23 cellular contexts compared by ENCODE assay signal in the genomic region with DNA sequence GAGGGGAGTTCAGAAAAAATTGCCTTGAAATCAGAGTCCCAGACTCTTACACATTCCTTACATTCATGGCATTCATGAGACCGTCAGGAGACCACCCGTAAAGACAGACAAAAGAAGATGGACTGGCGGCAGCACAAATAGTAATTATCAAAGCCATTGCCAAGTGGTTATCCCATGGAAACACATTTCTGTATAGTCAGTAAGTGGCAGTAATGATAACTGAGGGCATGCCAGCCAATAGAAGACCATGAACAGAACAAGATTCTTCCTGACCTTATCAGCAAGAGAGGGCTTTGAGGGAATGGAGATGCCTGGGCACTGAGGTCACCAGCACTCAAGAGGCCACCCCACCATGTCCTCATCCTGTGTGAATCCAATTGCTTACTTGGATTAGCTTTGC.
DNase-seq lines count a peak whose midpoint lies in the region; ATAC-seq, FAIRE-seq and TF ChIP-seq lines count a peak whose summit lies in the region.
"Had no signal": no experiment of that assay in that cellular context is flagged by ENCODE, and none has a peak within 500 bp of the region (broad histone marks: within the 10 kb centered on the region; RNA-seq: fewer than 3 reads in every experiment).

No MANE protein-coding gene starts in this region.

- peak; percentile 58 for DNase-seq in ELF-1 (ENCODE audit: low read depth, low spot score)
- peak; percentile 63 for DNase-seq in NCI-H2227 (lab: John Stamatoyannopoulos, UW; ENCODE audit: unreplicated experiment)
- DNase-seq in brain microvascular endothelial cell: peak; percentile 7
- DNase-seq in mesothelial cell of epicardium (ENCODE audit: low spot score in 2 of 2, unreplicated experiment in 2 of 2): no peak
- no peak for DNase-seq in tibial artery
- no peak for DNase-seq in T-helper 17 cell
- DNase-seq in MV-4-11 (lab: John Stamatoyannopoulos, UW): no peak
- DNase-seq in kidney: no peak
- DNase-seq: activated B cell treated with CpG ODN at 0.5 μM for 24 hours; activated CD4-positive, alpha-beta T cell treated with anti-CD3 and anti-CD28 coated beads, Interleukin-2, amount 50 U/mL, for 48 hours; activated effector memory CD4-positive, alpha-beta T cell treated with anti-CD3 and anti-CD28 coated beads, Interleukin-2, amount 50 U/mL, for 16 hours; AML-193; CD8-positive, alpha-beta memory T cell; dermis blood vessel endothelial cell; head of caudate nucleus; HFFc6; NCI-H187; NCI-H446; stimulated activated CD4-positive, alpha-beta T cell treated with anti-CD3 and anti-CD28 coated beads, Interleukin-4, amount 100 ng/mL, for 4 hours; stimulated activated naive CD8-positive, alpha-beta T cell treated with anti-CD3 and anti-CD28 coated beads, Interleukin-15, amount 100 ng/mL, for 72 hours had no signal

- H3K27me3 ChIP-seq in brain microvascular endothelial cell (replicated peaks) (no peaks in the 10 kb centered on the region), tibial artery (no peaks in the 10 kb centered on the region)
- H3K27me3 ChIP-seq: tibial nerve had no signal

- no peak for FAIRE-seq in kidney (lab: Jason Lieb, UNC)
- FAIRE-seq: GM12892 had no signal

- H3K36me3 Mint-ChIP-seq in mesothelial cell of epicardium: no peaks in the 10 kb centered on the region
- peaks cover 2% of the 10 kb centered on the region for H3K36me3 Mint-ChIP-seq in T-helper 17 cell (ENCODE audit: low read depth)
- H3K36me3 Mint-ChIP-seq: CD8-positive, alpha-beta memory T cell had no signal

- peaks cover 40% of the 10 kb centered on the region for H3K9me3 Mint-ChIP-seq in mesothelial cell of epicardium
- H3K9me3 Mint-ChIP-seq: activated B cell treated with CpG ODN at 0.5 μM for 24 hours; HFFc6; stimulated activated naive CD8-positive, alpha-beta T cell treated with anti-CD3 and anti-CD28 coated beads, Interleukin-15, amount 100 ng/mL, for 72 hours had no signal

- H3K4me1 ChIP-seq in tibial artery: no peaks in the 10 kb centered on the region
- no peaks in the 10 kb centered on the region for H3K4me1 ChIP-seq in kidney (ENCODE audit: control insufficient read depth in 1 of 2, insufficient read depth in 1 of 2, low read depth in 1 of 2, low read length in 2 of 2)

- intact Hi-C loops in tibial artery (cut with DNase I; ENCODE audit: low total_unique reads): no loop called here
- intact Hi-C loops in kidney (cut with DNase I): no loop called here

- H3K4me1 Mint-ChIP-seq in mesothelial cell of epicardium: peaks cover 39% of the 10 kb centered on the region
- H3K4me1 Mint-ChIP-seq in T-helper 17 cell: no peaks in the 10 kb centered on the region
- H3K4me1 Mint-ChIP-seq: activated B cell treated with CpG ODN at 0.5 μM for 24 hours; CD8-positive, alpha-beta memory T cell; stimulated activated naive CD8-positive, alpha-beta T cell treated with anti-CD3 and anti-CD28 coated beads, Interleukin-15, amount 100 ng/mL, for 72 hours had no signal

- no peak for ATAC-seq in T-helper 17 cell
- ATAC-seq: stimulated activated naive CD8-positive, alpha-beta T cell treated with anti-CD3 and anti-CD28 coated beads, Interleukin-15, amount 100 ng/mL, for 72 hours had no signal

- in situ Hi-C loops in brain microvascular endothelial cell (cut with HindIII; ENCODE audit: low pct_ligation_motif_present, low sequenced_read_pairs): no loop called here

- no peak overlapping the region for H3K9ac ChIP-seq in kidney (ENCODE audit: low read length in 2 of 2)

- no peaks in the 10 kb centered on the region for H3K27me3 Mint-ChIP-seq in mesothelial cell of epicardium (ENCODE audit: low read depth)
- no peaks in the 10 kb centered on the region for H3K27me3 Mint-ChIP-seq in T-helper 17 cell
- H3K27me3 Mint-ChIP-seq: activated B cell treated with CpG ODN at 0.5 μM for 24 hours; stimulated activated naive CD8-positive, alpha-beta T cell treated with anti-CD3 and anti-CD28 coated beads, Interleukin-15, amount 100 ng/mL, for 72 hours had no signal

- H3K4me3 Mint-ChIP-seq in mesothelial cell of epicardium: no peak overlapping the region
- H3K4me3 Mint-ChIP-seq in T-helper 17 cell: no peak overlapping the region
- H3K4me3 Mint-ChIP-seq: activated B cell treated with CpG ODN at 0.5 μM for 24 hours; CD8-positive, alpha-beta memory T cell; HFFc6; stimulated activated naive CD8-positive, alpha-beta T cell treated with anti-CD3 and anti-CD28 coated beads, Interleukin-15, amount 100 ng/mL, for 72 hours had no signal

- H3K9me3 ChIP-seq in tibial artery (no peaks in the 10 kb centered on the region), T-helper 17 cell (ENCODE audit: control insufficient read depth, low read length, poor library complexity, severe bottlenecking) (no peaks in the 10 kb centered on the region), kidney (ENCODE audit: control insufficient read depth in 1 of 2, low read length in 2 of 2) (no peaks in the 10 kb centered on the region)
- H3K9me3 ChIP-seq: tibial nerve had no signal

- TF ChIP-seq CTCF in brain microvascular endothelial cell (IDR thresholded peaks at IDR 0.05; ENCODE audit: low read depth, low read length, missing control alignments) (no peak), mesothelial cell of epicardium (IDR thresholded peaks at IDR 0.05; ENCODE audit: unreplicated experiment) (no peak), tibial artery (IDR thresholded peaks at IDR 0.05) (no peak), kidney (IDR thresholded peaks at IDR 0.05; ENCODE audit: borderline replicate concordance, extremely low read depth, insufficient read depth) (no peak)

- H3K27ac ChIP-seq in brain microvascular endothelial cell (no peak overlapping the region), tibial artery (no peak overlapping the region), kidney (ENCODE audit: low read depth in 2 of 2, low read length in 2 of 2) (no peak overlapping the region)
- H3K27ac ChIP-seq: SK-N-MC, tibial nerve had no signal

- H3K27ac Mint-ChIP-seq in mesothelial cell of epicardium (peak overlapping the region; percentile 64), T-helper 17 cell (no peak overlapping the region)
- H3K27ac Mint-ChIP-seq: activated B cell treated with CpG ODN at 0.5 μM for 24 hours; CD8-positive, alpha-beta memory T cell; HFFc6; stimulated activated naive CD8-positive, alpha-beta T cell treated with anti-CD3 and anti-CD28 coated beads, Interleukin-15, amount 100 ng/mL, for 72 hours had no signal

- H3K4me3 ChIP-seq in brain microvascular endothelial cell (ENCODE audit: low read depth, low read length) (no peak overlapping the region), tibial artery (no peak overlapping the region), kidney (ENCODE audit: low read length in 2 of 2) (no peak overlapping the region)
- H3K4me3 ChIP-seq: SK-N-MC, tibial nerve had no signal

- H3K36me3 ChIP-seq in brain microvascular endothelial cell (replicated peaks): no peaks in the 10 kb centered on the region
- H3K36me3 ChIP-seq in tibial artery: no peaks in the 10 kb centered on the region
- H3K36me3 ChIP-seq in kidney (ENCODE audit: control insufficient read depth in 1 of 2, insufficient read depth in 2 of 2, low read length in 2 of 2): no peaks in the 10 kb centered on the region
- H3K36me3 ChIP-seq: tibial nerve had no signal

Comparison
In these comparisons a context has a peak if more than half of its experiments do, and no peak if none do; other contexts are left out.
1. DNase-seq: peak in ELF-1 (single experiment), NCI-H2227 (single experiment) and brain microvascular endothelial cell (single experiment); none in mesothelial cell of epicardium (0 of 2), tibial artery (0 of 2), T-helper 17 cell (0 of 3), MV-4-11 (single experiment) and kidney (single experiment).